ENCODE assay signal across 8 cellular contexts in the genomic region with DNA sequence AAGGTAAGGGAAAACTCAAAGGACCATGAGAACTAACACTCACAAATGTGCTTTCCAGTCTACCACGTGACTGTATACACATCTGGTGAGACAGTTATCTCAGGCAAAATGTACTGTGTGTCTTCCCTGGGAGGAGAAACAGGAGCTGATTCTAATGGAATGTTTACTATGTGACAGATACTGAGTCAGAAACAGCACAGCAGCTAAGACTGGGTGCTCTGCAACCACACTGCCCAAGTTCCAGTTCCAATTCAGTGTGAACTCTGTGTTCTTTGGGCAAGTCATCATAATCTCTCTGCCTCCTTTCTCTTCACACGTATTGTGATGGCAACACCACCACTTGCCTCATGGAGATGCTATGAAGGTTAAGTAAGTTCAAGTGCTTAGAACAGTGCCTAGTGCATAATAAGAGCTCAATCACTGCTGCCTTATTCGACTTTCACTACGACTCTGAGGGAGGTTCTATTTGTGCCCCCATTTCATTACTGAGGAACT.
DNase-seq lines count a peak whose midpoint lies in the region; ATAC-seq and TF ChIP-seq lines count a peak whose summit lies in the region.

No MANE protein-coding gene starts in this region.

- DNase-seq in activated CD4-positive, alpha-beta T cell treated with anti-CD3 and anti-CD28 coated beads, Interleukin-2, amount 50 U/mL, for 48 hours: peak; percentile 26 to 48
- DNase-seq in fibroblast of villous mesenchyme (ENCODE audit: low read depth): peak; percentile 99
- no peak for DNase-seq in sciatic nerve (ENCODE audit: low spot score)
- DNase-seq in SKM-1 treated with dmso at 0.1 percent for 144 hours (lab: John Stamatoyannopoulos, UW; ENCODE audit: unreplicated experiment): no peak
- DNase-seq in DMS153 treated with DMSO at 0.1 percent for 48 hours (lab: John Stamatoyannopoulos, UW; ENCODE audit: unreplicated experiment): no peak
- DNase-seq in NCI-H1105 (lab: John Stamatoyannopoulos, UW): no peak

- TF ChIP-seq CTCF in GM12872 (IDR thresholded peaks at IDR 0.05; ENCODE audit: insufficient read depth, low read depth, low read length): 0 out of 3 replicates have a peak, but pooled peaks have one; percentile 6
- TF ChIP-seq CTCF in fibroblast of villous mesenchyme (IDR thresholded peaks at IDR 0.05; ENCODE audit: insufficient read depth, low read depth, low read length): no peak

- intact Hi-C loops in sciatic nerve (cut with DNase I): no loop called here

- peak; percentile 40 for ATAC-seq in HG03095 (IDR thresholded peaks at IDR 0.05; ENCODE audit: unreplicated experiment)
- ATAC-seq in sciatic nerve: peak; percentile 91

- peak overlapping the region; percentile 20 for H3K4me3 ChIP-seq in fibroblast of villous mesenchyme (ENCODE audit: low read depth, low read length)

Comparison
In these comparisons a context has a peak if more than half of its experiments do, and no peak if none do; other contexts are left out.
1. DNase-seq: peak in activated CD4-positive, alpha-beta T cell treated with anti-CD3 and anti-CD28 coated beads, Interleukin-2, amount 50 U/mL, for 48 hours (2 of 2) and fibroblast of villous mesenchyme (single experiment); none in sciatic nerve (single experiment), SKM-1 treated with dmso at 0.1 percent for 144 hours (single experiment), DMS153 treated with DMSO at 0.1 percent for 48 hours (single experiment) and NCI-H1105 (single experiment).